In genomic region chr19:8395621-8396082, GRCh38 we compare ENCODE assay signal across 1 cellular context.
TF ChIP-seq lines count a peak whose summit lies in the region.

No MANE protein-coding gene starts in this region.

TF ChIP-seq in H1, 55 proteins besides CTCF, POLR2A, EP300 and RAD21:
- TF ChIP-seq SAP30 (IDR thresholded peaks at IDR 0.05; ENCODE audit: insufficient read depth, insufficient replicate concordance, low read length) (no peak), KDM4A (IDR thresholded peaks at IDR 0.05; ENCODE audit: low read depth, low read length, severe bottlenecking) (no peak), SP4 (IDR thresholded peaks at IDR 0.05; ENCODE audit: low read length) (no peak), HDAC2 (IDR thresholded peaks at IDR 0.05; ENCODE audit: borderline replicate concordance in 1 of 2, low read depth in 2 of 2, low read length in 2 of 2) (no peak), JUN (IDR thresholded peaks at IDR 0.05; ENCODE audit: low read depth, low read length) (no peak), ATF3 (IDR thresholded peaks at IDR 0.05; ENCODE audit: insufficient read depth, low read depth, low read length) (no peak), SRF (IDR thresholded peaks at IDR 0.05; ENCODE audit: low read depth, low read length) (no peak), SP2 (IDR thresholded peaks at IDR 0.05; ENCODE audit: low read length) (no peak), RXRA (IDR thresholded peaks at IDR 0.05; ENCODE audit: insufficient read depth, low read depth, low read length) (no peak)
